ENCODE assay signal across 1 cellular context in genomic region chr16:49620158-49620867, GRCh38.
TF ChIP-seq lines count a peak whose summit lies in the region.

No MANE protein-coding gene starts in this region.

TF ChIP-seq in WTC11, 78 proteins besides CTCF, POLR2A, EP300 and RAD21 (continued from another document):
- TF ChIP-seq ARID4B (CRISPR knock-in tag; IDR thresholded peaks at IDR 0.05; ENCODE audit: borderline replicate concordance) (no peak), ATF2 (CRISPR knock-in tag; IDR thresholded peaks at IDR 0.05; ENCODE audit: borderline replicate concordance, low read depth) (no peak), ETV6 (CRISPR knock-in tag; IDR thresholded peaks at IDR 0.05) (no peak)
